Comparison of ENCODE assay signal across 10 cellular contexts in genomic region chr18:58886864-58887612, GRCh38. TPM values are rescaled to one million over a fixed set of nuclear protein-coding genes. Genes with fewer than 3 reads are reported as not detected.
A peak's percentile ranks its signal among the peaks of the same experiment; 100 is the strongest.
DNase-seq lines count a peak whose midpoint lies in the region; ATAC-seq and TF ChIP-seq lines count a peak whose summit lies in the region.
"Had no signal": no experiment of that assay in that cellular context is flagged by ENCODE, and none has a peak within 500 bp of the region (broad histone marks: within the 10 kb centered on the region; RNA-seq: fewer than 3 reads in every experiment).

No MANE protein-coding gene starts in this region.

- CTCF ChIA-PET in activated B cell treated with CpG ODN at 0.5 μM for 24 hours (lab: Charles Lee) = no interaction called here

- no peaks in the 10 kb centered on the region for H3K36me3 ChIP-seq in thyroid gland

- peaks cover 32% of the 10 kb centered on the region for H3K4me1 Mint-ChIP-seq in activated B cell treated with CpG ODN at 0.5 μM for 24 hours
- H3K4me1 Mint-ChIP-seq in immature natural killer cell = peaks cover 13 to 18% of the 10 kb centered on the region in 2 donors

- H3K9me3 ChIP-seq in thyroid gland = no peaks in the 10 kb centered on the region

- TF ChIP-seq POLR2A in thyroid gland (IDR thresholded peaks at IDR 0.05) = no peak

- TF ChIP-seq CTCF in activated B cell treated with CpG ODN at 0.5 μM for 24 hours (IDR thresholded peaks at IDR 0.05) (no peak), thyroid gland (IDR thresholded peaks at IDR 0.05) (no peak)

- peak; percentile 15 for ATAC-seq in HG02623 (IDR thresholded peaks at IDR 0.05; ENCODE audit: unreplicated experiment)
- ATAC-seq in activated B cell treated with CpG ODN at 0.5 μM for 24 hours (ENCODE audit: low read depth) = peak; percentile 22

- no peaks in the 10 kb centered on the region for H3K27me3 ChIP-seq in thyroid gland

- H3K36me3 Mint-ChIP-seq in activated B cell treated with CpG ODN at 0.5 μM for 24 hours (ENCODE audit: low read depth) (peaks cover 26% of the 10 kb centered on the region), immature natural killer cell (no peaks in the 10 kb centered on the region)

- WGBS in thyroid gland, 2 donors = 66 to 71% methylated on average over 8 of the region's 8 CpGs

- intact Hi-C loops in activated B cell treated with CpG ODN at 0.5 μM for 24 hours (cut with micrococcal nuclease) (loop anchor here (1.0 kb wide), 1 partner anchor 9 kb away; no protein-coding TSS in a partner anchor), thyroid gland (cut with DNase I) (no loop called here)

- POLR2A ChIA-PET in activated B cell treated with CpG ODN at 0.5 μM for 24 hours (lab: Charles Lee) = interaction anchor here (0.7 to 0.9 kb wide), 3 partner anchors 9 to 23 kb away, joined by 4 to 5 read pairs (median 4); no protein-coding TSS in a partner anchor

- H3K27me3 Mint-ChIP-seq in activated B cell treated with CpG ODN at 0.5 μM for 24 hours = no peaks in the 10 kb centered on the region
- H3K27me3 Mint-ChIP-seq in immature natural killer cell (ENCODE audit: low read depth in 3 of 3) = peaks cover 0 to 5% (median 0%) of the 10 kb centered on the region in 3 donors

- H3K4me3 Mint-ChIP-seq in activated B cell treated with CpG ODN at 0.5 μM for 24 hours (peak overlapping the region; percentile 62), immature natural killer cell (peak overlapping the region in 4 of 5 donors; percentile 56 to 76 (median 60))
- H3K4me3 Mint-ChIP-seq: activated CD4-positive, alpha-beta memory T cell treated with anti-CD3 and anti-CD28 coated beads, Interleukin-2, amount 10 ng/mL, durations not matched to agents 7 days and 5 days had no signal

- DNase-seq in activated B cell treated with CpG ODN at 0.5 μM for 24 hours (no peak), immature natural killer cell (no peak), thyroid gland (no peak), GM19238 (ENCODE audit: insufficient read length, low spot score) (no peak), EL (no peak), GOT3 (lab: John Stamatoyannopoulos, UW) (no peak), GDM1 (lab: John Stamatoyannopoulos, UW) (no peak)
- DNase-seq: stimulated activated CD4-positive, alpha-beta T cell treated with anti-CD3 and anti-CD28 coated beads, Interleukin-12 subunit alpha, Interleukin-12 subunit beta, amount 100 ng/mL, for 4 hours had no signal

- peaks cover 9 to 16% of the 10 kb centered on the region in 2 donors for H3K4me1 ChIP-seq in thyroid gland

- H3K9me3 Mint-ChIP-seq in activated B cell treated with CpG ODN at 0.5 μM for 24 hours (no peaks in the 10 kb centered on the region), immature natural killer cell (no peaks in the 10 kb centered on the region)
- H3K9me3 Mint-ChIP-seq: activated CD4-positive, alpha-beta memory T cell treated with anti-CD3 and anti-CD28 coated beads, Interleukin-2, amount 10 ng/mL, durations not matched to agents 7 days and 5 days had no signal

- peak overlapping the region; percentile 40 to 82 (median 51) for H3K27ac ChIP-seq in thyroid gland

- no peak overlapping the region for H3K4me3 ChIP-seq in thyroid gland (replicated peaks in 1 of 3)

- H3K27ac Mint-ChIP-seq in activated B cell treated with CpG ODN at 0.5 μM for 24 hours (peak overlapping the region; percentile 78), immature natural killer cell (peak overlapping the region in 5 of 6 donors; percentile 42 to 89 (median 59))
- H3K27ac Mint-ChIP-seq: activated CD4-positive, alpha-beta memory T cell treated with anti-CD3 and anti-CD28 coated beads, Interleukin-2, amount 10 ng/mL, durations not matched to agents 7 days and 5 days had no signal

RNA-seq across cellular contexts. Expression of gene ZNF532, which starts 22.4 kb away (rescaled TPM):
- total RNA-seq in activated B cell treated with CpG ODN at 0.5 μM for 24 hours (87.4 and 106 TPM in 2 replicates), thyroid gland (100 to 1,000 TPM in 3 of 4 donors, 10 to 100 TPM in 1; 80.2 to 111 (median 109) TPM)
- polyA plus RNA-seq in immature natural killer cell = under 1 TPM in 2 of 3 donors, not detected in 1; 0.49 to 0.99 TPM
